ENCODE assay signal across 1 cellular context in the genomic region with DNA sequence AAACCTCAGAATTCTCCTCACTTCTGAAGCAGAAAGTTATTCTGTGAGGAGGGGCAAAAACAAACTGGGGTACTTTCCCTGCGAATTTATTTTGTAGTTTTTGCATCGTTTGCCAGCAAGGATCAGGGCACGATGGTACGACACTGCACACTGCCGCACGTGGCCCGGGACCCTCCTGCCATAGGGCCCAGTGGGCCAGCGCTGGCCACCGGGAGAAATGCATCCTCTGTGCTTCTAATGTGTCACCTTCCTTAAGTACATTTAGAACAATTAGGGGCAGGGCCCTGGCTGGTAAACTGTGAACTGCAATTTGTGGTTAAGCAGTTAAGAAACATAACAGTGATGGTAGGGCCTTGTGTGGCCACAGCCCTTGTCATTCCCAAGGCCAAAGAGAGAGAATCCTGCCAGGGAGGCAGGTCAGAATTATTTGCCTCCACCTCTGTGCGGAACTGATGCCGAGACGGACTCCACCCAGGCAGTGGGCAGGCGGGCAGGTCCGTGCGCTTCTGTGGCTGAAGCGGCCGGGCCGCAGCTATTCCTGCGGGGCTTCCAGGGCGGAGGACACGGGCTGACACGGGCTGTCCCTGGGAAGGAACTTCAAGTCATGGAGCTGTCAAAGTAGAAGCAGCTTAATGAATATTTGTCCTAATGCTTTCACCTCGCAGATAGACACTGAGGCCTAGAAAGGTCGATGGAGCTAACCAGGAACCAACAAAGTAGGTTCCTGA.
TF ChIP-seq lines count a peak whose summit lies in the region.

No MANE protein-coding gene starts in this region.

TF ChIP-seq in SK-N-SH treated with all-trans-retinoic acid at 6 μM for 48 hours, 23 proteins besides CTCF, POLR2A, EP300 and RAD21:
- TF ChIP-seq SNAI2 (CRISPR knock-in tag; IDR thresholded peaks at IDR 0.05) (no peak), ARNTL (CRISPR knock-in tag; IDR thresholded peaks at IDR 0.05; ENCODE audit: borderline replicate concordance, low read depth) (no peak), GLIS3 (CRISPR knock-in tag; IDR thresholded peaks at IDR 0.05) (no peak), ZFP30 (CRISPR knock-in tag; IDR thresholded peaks at IDR 0.05) (no peak), BACH2 (CRISPR knock-in tag; IDR thresholded peaks at IDR 0.05; ENCODE audit: borderline replicate concordance) (no peak), RARB (CRISPR knock-in tag; IDR thresholded peaks at IDR 0.05) (no peak), TOX (CRISPR knock-in tag; IDR thresholded peaks at IDR 0.05; ENCODE audit: borderline replicate concordance) (no peak), ZNF565 (CRISPR knock-in tag; conservative IDR thresholded peaks at IDR 0.05; ENCODE audit: low read depth) (no peak), ZNF8 (CRISPR knock-in tag; IDR thresholded peaks at IDR 0.05) (no peak), OSR1 (CRISPR knock-in tag; IDR thresholded peaks at IDR 0.05) (no peak), PPARA (CRISPR knock-in tag; IDR thresholded peaks at IDR 0.05; ENCODE audit: borderline replicate concordance) (no peak), CSRNP3 (CRISPR knock-in tag; IDR thresholded peaks at IDR 0.05) (no peak), CREB5 (CRISPR knock-in tag; IDR thresholded peaks at IDR 0.05; ENCODE audit: low read depth) (no peak), TSHZ2 (CRISPR knock-in tag; IDR thresholded peaks at IDR 0.05) (no peak), ESRRG (CRISPR knock-in tag; IDR thresholded peaks at IDR 0.05) (no peak), ZFP3 (CRISPR knock-in tag; IDR thresholded peaks at IDR 0.05) (no peak), TCF4 (CRISPR knock-in tag; IDR thresholded peaks at IDR 0.05; ENCODE audit: borderline replicate concordance) (no peak)
- TF ChIP-seq, protein P1, sequence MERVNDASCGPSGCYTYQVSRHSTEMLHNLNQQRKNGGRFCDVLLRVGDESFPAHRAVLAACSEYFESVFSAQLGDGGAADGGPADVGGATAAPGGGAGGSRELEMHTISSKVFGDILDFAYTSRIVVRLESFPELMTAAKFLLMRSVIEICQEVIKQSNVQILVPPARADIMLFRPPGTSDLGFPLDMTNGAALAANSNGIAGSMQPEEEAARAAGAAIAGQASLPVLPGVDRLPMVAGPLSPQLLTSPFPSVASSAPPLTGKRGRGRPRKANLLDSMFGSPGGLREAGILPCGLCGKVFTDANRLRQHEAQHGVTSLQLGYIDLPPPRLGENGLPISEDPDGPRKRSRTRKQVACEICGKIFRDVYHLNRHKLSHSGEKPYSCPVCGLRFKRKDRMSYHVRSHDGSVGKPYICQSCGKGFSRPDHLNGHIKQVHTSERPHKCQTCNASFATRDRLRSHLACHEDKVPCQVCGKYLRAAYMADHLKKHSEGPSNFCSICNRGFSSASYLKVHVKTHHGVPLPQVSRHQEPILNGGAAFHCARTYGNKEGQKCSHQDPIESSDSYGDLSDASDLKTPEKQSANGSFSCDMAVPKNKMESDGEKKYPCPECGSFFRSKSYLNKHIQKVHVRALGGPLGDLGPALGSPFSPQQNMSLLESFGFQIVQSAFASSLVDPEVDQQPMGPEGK (CRISPR knock-in tag; IDR thresholded peaks at IDR 0.05; ENCODE audit: borderline replicate concordance), result no peak
- TF ChIP-seq, protein P2, sequence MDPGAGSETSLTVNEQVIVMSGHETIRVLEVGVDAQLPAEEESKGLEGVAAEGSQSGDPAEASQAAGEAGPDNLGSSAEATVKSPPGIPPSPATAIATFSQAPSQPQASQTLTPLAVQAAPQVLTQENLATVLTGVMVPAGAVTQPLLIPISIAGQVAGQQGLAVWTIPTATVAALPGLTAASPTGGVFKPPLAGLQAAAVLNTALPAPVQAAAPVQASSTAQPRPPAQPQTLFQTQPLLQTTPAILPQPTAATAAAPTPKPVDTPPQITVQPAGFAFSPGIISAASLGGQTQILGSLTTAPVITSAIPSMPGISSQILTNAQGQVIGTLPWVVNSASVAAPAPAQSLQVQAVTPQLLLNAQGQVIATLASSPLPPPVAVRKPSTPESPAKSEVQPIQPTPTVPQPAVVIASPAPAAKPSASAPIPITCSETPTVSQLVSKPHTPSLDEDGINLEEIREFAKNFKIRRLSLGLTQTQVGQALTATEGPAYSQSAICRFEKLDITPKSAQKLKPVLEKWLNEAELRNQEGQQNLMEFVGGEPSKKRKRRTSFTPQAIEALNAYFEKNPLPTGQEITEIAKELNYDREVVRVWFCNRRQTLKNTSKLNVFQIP (CRISPR knock-in tag; IDR thresholded peaks at IDR 0.05; ENCODE audit: borderline replicate concordance, low read depth), result no peak
